8 cellular contexts compared by ENCODE assay signal in genomic region chr4:1346781-1347409, GRCh38. TPM values are rescaled to one million over a fixed set of nuclear protein-coding genes. Genes with fewer than 3 reads are reported as not detected.
A peak's percentile ranks its signal among the peaks of the same experiment; 100 is the strongest.
DNase-seq lines count a peak whose midpoint lies in the region; ATAC-seq and TF ChIP-seq lines count a peak whose summit lies in the region.

Gene UVSSA (plus strand): TSS chr4:1347208. CDS start chr4:1348092, 884 bp downstream.

- BruUV-seq in PC-3 (replicated peaks; lab: Mats Ljungman, UMichigan), result no TSS peak

- no peaks in the 10 kb centered on the region for H3K36me3 ChIP-seq in PC-3 (ENCODE audit: low read depth, low read length)

- no peaks in the 10 kb centered on the region for H4K20me1 ChIP-seq in PC-3 (ENCODE audit: low read length)

- H3K27me3 ChIP-seq in PC-3 (ENCODE audit: low read length), result no peaks in the 10 kb centered on the region

- H3K4me3 ChIP-seq in PC-3 (ENCODE audit: low read length), result peak within 1 kb of the TSS; percentile 73
- H3K4me3 ChIP-seq in epithelial cell of proximal tubule (ENCODE audit: low read depth, low read length), result peak within 1 kb of the TSS; percentile 86

- TF ChIP-seq RAD21 in Ishikawa (IDR thresholded peaks at IDR 0.05; ENCODE audit: low read depth), result no peak

- intact Hi-C loops in PC-3 (cut with micrococcal nuclease), result loop anchor here (5.0 kb wide), 1 partner anchor 60 kb away; the partner anchor contains the start of gene MAEA

- TF ChIP-seq CTCF in PC-3 (conservative IDR thresholded peaks at IDR 0.05; ENCODE audit: low read depth, low read length) (no peak), epithelial cell of proximal tubule (conservative IDR thresholded peaks at IDR 0.05; ENCODE audit: low read depth, low read length) (no peak)

- H2AFZ ChIP-seq in PC-3 (ENCODE audit: low read length), result peak within 1 kb of the TSS; percentile 83

- H3K9me3 ChIP-seq in PC-3 (ENCODE audit: low read length), result no peaks in the 10 kb centered on the region

- H3K9me2 ChIP-seq in PC-3 (replicated peaks; ENCODE audit: low read length), result no peaks in the 10 kb centered on the region

- no peak for TF ChIP-seq EP300 in Ishikawa (IDR thresholded peaks at IDR 0.05; ENCODE audit: borderline replicate concordance)

- no peaks in the 10 kb centered on the region for H3F3A ChIP-seq in PC-3 (ENCODE audit: low read length, unreplicated experiment)

- H3K4me1 ChIP-seq in PC-3 (ENCODE audit: insufficient read depth, low read length), result peaks cover 35% of the 10 kb centered on the region

- H3K27ac ChIP-seq in PC-3 (ENCODE audit: low read length), result peak within 1 kb of the TSS; percentile 80

- peaks cover 34% of the 10 kb centered on the region for H3K79me2 ChIP-seq in PC-3 (ENCODE audit: low read length)

- ATAC-seq in GM21576 (IDR thresholded peaks at IDR 0.05; ENCODE audit: unreplicated experiment) (peak; percentile 93), PC-3 (peak; percentile 79)

- H3K9ac ChIP-seq in PC-3 (ENCODE audit: low read length), result peak within 1 kb of the TSS; percentile 89

- peak within 1 kb of the TSS; percentile 96 for H3K4me2 ChIP-seq in PC-3 (ENCODE audit: low read length)

- POLR2A ChIA-PET in PC-3 (lab: Charles Lee; ENCODE audit: unreplicated experiment), result interaction anchor here (0.6 to 0.7 kb wide), 4 partner anchors 56 to 294 kb away, joined by 3 to 9 read pairs (median 4); partner anchors contain the start of gene CTBP1

- DNase-seq in DMS114 treated with DMSO at 0.1 percent for 48 hours (lab: John Stamatoyannopoulos, UW; ENCODE audit: unreplicated experiment) (peak; percentile 93), PC-3 (peak; percentile 96), activated T-cell treated with anti-CD3 and anti-CD28 coated beads for 48 hours (ENCODE audit: low read depth) (peak; percentile 100), epithelial cell of proximal tubule (ENCODE audit: low read depth) (peak; percentile 90), mucosa of gallbladder (ENCODE audit: low spot score) (peak; percentile 100)
- DNase-seq in stimulated activated CD8-positive, alpha-beta memory T cell treated with anti-CD3 and anti-CD28 coated beads, Interleukin-4, amount 100 ng/mL, for 4 hours (ENCODE audit: low read depth in 2 of 2, low spot score in 1 of 2), result peak; percentile 100

- CTCF ChIA-PET in PC-3 (lab: Charles Lee), result no interaction called here

TF ChIP-seq in Ishikawa, 13 proteins besides CTCF, POLR2A, EP300 and RAD21:
- no peak for TF ChIP-seq YY1 (IDR thresholded peaks at IDR 0.05; ENCODE audit: low read depth)
- 0 out of 2 replicates have a peak, but pooled peaks have one; percentile 3 for TF ChIP-seq REST (IDR thresholded peaks at IDR 0.05; ENCODE audit: low read depth)
- no peak for TF ChIP-seq TEAD4 (IDR thresholded peaks at IDR 0.05)
- TF ChIP-seq NFIC (IDR thresholded peaks at IDR 0.05), result no peak
- TF ChIP-seq CREB1 (IDR thresholded peaks at IDR 0.05; ENCODE audit: low read depth), result peak; percentile 78
- TF ChIP-seq CEBPB (IDR thresholded peaks at IDR 0.05), result no peak
- TF ChIP-seq TAF1 (IDR thresholded peaks at IDR 0.05; ENCODE audit: low read depth), result 0 out of 2 replicates have a peak, but pooled peaks have one; percentile 17
- TF ChIP-seq ZBTB7A (IDR thresholded peaks at IDR 0.05; ENCODE audit: low read depth), result no peak
- no peak; the same call in 1 of the 2 replicates for TF ChIP-seq MAX (IDR thresholded peaks at IDR 0.05)
- peak; percentile 97 for TF ChIP-seq USF1 (IDR thresholded peaks at IDR 0.05)
- 0 out of 2 replicates have a peak, but pooled peaks have one; percentile 24 for TF ChIP-seq FOXM1 (IDR thresholded peaks at IDR 0.05; ENCODE audit: borderline replicate concordance, low read depth)
- no peak for TF ChIP-seq TCF12 (IDR thresholded peaks at IDR 0.05; ENCODE audit: low read depth)
- TF ChIP-seq EGR1 (IDR thresholded peaks at IDR 0.05), result no peak
TF ChIP-seq in Ishikawa: peak in this region for 5.

RNA-seq across cellular contexts. Expression of gene UVSSA, which starts in this region (rescaled TPM):
- 6.2 and 11.2 TPM in 2 replicates for total RNA-seq in PC-3 (2014; rRNA removed)
- 3.5 and 4.0 TPM in 2 replicates for total RNA-seq in epithelial cell of proximal tubule
- 41.5 TPM for total RNA-seq in mucosa of gallbladder

Comparison
In these comparisons a context has a peak if more than half of its experiments do, and no peak if none do; other contexts are left out.
1. Peak in every context shown above with its lines: DNase-seq, ATAC-seq, H3K4me3 ChIP-seq and H3K27ac ChIP-seq.